31 cellular contexts compared by ENCODE assay signal in genomic region chr13:110367620-110368019, GRCh38.
DNase-seq lines count a peak whose midpoint lies in the region; ATAC-seq and TF ChIP-seq lines count a peak whose summit lies in the region.
"Had no signal": no experiment of that assay in that cellular context is flagged by ENCODE, and none has a peak within 500 bp of the region (broad histone marks: within the 10 kb centered on the region; RNA-seq: fewer than 3 reads in every experiment).

No MANE protein-coding gene starts in this region.

- H3K9me3 ChIP-seq in breast epithelium (no peaks in the 10 kb centered on the region), mammary epithelial cell (replicated peaks; ENCODE audit: insufficient read depth, low read length) (no peaks in the 10 kb centered on the region), uterus (no peaks in the 10 kb centered on the region)
- H3K9me3 ChIP-seq: MG63, right atrium auricular region, stomach had no signal

- H3K27ac ChIP-seq in breast epithelium = peak overlapping the region; percentile 19 to 50
- H3K27ac ChIP-seq in mammary epithelial cell (ENCODE audit: insufficient read depth, low read depth, low read length) = no peak overlapping the region
- peak overlapping the region; percentile 65 to 83 for H3K27ac ChIP-seq in uterus
- H3K27ac ChIP-seq: C4-2B, KMS-11, neural progenitor cell, right atrium auricular region had no signal

- CTCF ChIA-PET in mammary epithelial cell (lab: Charles Lee; ENCODE audit: low non-redundant PET) = no interaction called here

- H3K36me3 Mint-ChIP-seq in endothelial cell (ENCODE audit: low read depth, unreplicated experiment) (peaks cover 50% of the 10 kb centered on the region), osteocyte (ENCODE audit: unreplicated experiment) (peaks cover 44% of the 10 kb centered on the region)
- H3K36me3 Mint-ChIP-seq: immature natural killer cell, memory B cell had no signal

- WGBS in mammary epithelial cell (ENCODE audit: low coverage, missing lambda C conversion rate) = 29% methylated on average over 4 of the region's 4 CpGs

- peaks cover 6% of the 10 kb centered on the region for H3K79me2 ChIP-seq in mammary epithelial cell (ENCODE audit: insufficient read depth, low read length)

- intact Hi-C loops in breast epithelium (cut with DNase I; ENCODE audit: low total_unique reads) = no loop called here
- intact Hi-C loops in mammary epithelial cell (cut with micrococcal nuclease) = no loop called here
- intact Hi-C loops in uterus (cut with DNase I; ENCODE audit: low total_unique reads) = no loop called here

- no peaks in the 10 kb centered on the region for H4K20me1 ChIP-seq in mammary epithelial cell (ENCODE audit: insufficient read depth, low read length)

- H3K36me3 ChIP-seq in breast epithelium (no peaks in the 10 kb centered on the region), mammary epithelial cell (ENCODE audit: insufficient read depth, low read length) (peaks cover 2% of the 10 kb centered on the region), uterus (no peaks in the 10 kb centered on the region)
- H3K36me3 ChIP-seq: MG63, neural progenitor cell, right atrium auricular region, stomach had no signal

- H3K27ac Mint-ChIP-seq in endothelial cell (ENCODE audit: unreplicated experiment) (no peak overlapping the region), osteocyte (ENCODE audit: unreplicated experiment) (peak overlapping the region; percentile 92)
- H3K27ac Mint-ChIP-seq: activated CD4-positive, alpha-beta memory T cell treated with anti-CD3 and anti-CD28 coated beads, Interleukin-2, amount 10 ng/mL, durations not matched to agents 7 days and 5 days; activated naive CD4-positive, alpha-beta T cell treated with anti-CD3 and anti-CD28 coated beads for 36 hours; activated T-helper 1 cell treated with anti-CD3 and anti-CD28 coated beads, Interleukin-12 subunit alpha, Interleukin-12 subunit beta, Interleukin-2, Interleukin-4 antibody, amounts not matched to agents 30 ng/mL and 10 ng/mL and 1 ng/mL, durations not matched to agents 14 hours and 24 hours and 36 hours; immature natural killer cell; memory B cell; neural progenitor cell had no signal

- no peak overlapping the region for H3K4me3 ChIP-seq in breast epithelium
- H3K4me3 ChIP-seq in mammary epithelial cell (replicated peaks in 1 of 3; ENCODE audit: insufficient read depth in 1 of 3, low read depth in 2 of 3, low read length in 3 of 3) = no peak overlapping the region
- H3K4me3 ChIP-seq in uterus = no peak overlapping the region
- H3K4me3 ChIP-seq: MG63, neural progenitor cell, right atrium auricular region, stomach had no signal

- H3K4me3 Mint-ChIP-seq in endothelial cell (ENCODE audit: unreplicated experiment) (peak overlapping the region; percentile 25), osteocyte (ENCODE audit: unreplicated experiment) (no peak overlapping the region)
- H3K4me3 Mint-ChIP-seq: activated CD4-positive, alpha-beta memory T cell treated with anti-CD3 and anti-CD28 coated beads, Interleukin-2, amount 10 ng/mL, durations not matched to agents 7 days and 5 days; activated naive CD4-positive, alpha-beta T cell treated with anti-CD3 and anti-CD28 coated beads for 36 hours; activated T-helper 1 cell treated with anti-CD3 and anti-CD28 coated beads, Interleukin-12 subunit alpha, Interleukin-12 subunit beta, Interleukin-2, Interleukin-4 antibody, amounts not matched to agents 30 ng/mL and 10 ng/mL and 1 ng/mL, durations not matched to agents 14 hours and 24 hours and 36 hours; immature natural killer cell; memory B cell; neural progenitor cell had no signal

- no peaks in the 10 kb centered on the region for H3K9me3 Mint-ChIP-seq in endothelial cell (ENCODE audit: unreplicated experiment)
- H3K9me3 Mint-ChIP-seq in osteocyte (ENCODE audit: unreplicated experiment) = peaks cover 3% of the 10 kb centered on the region
- H3K9me3 Mint-ChIP-seq: activated CD4-positive, alpha-beta memory T cell treated with anti-CD3 and anti-CD28 coated beads, Interleukin-2, amount 10 ng/mL, durations not matched to agents 7 days and 5 days; activated naive CD4-positive, alpha-beta T cell treated with anti-CD3 and anti-CD28 coated beads for 36 hours; activated T-helper 1 cell treated with anti-CD3 and anti-CD28 coated beads, Interleukin-12 subunit alpha, Interleukin-12 subunit beta, Interleukin-2, Interleukin-4 antibody, amounts not matched to agents 30 ng/mL and 10 ng/mL and 1 ng/mL, durations not matched to agents 14 hours and 24 hours and 36 hours; immature natural killer cell; memory B cell had no signal

- DNase-seq in breast epithelium (ENCODE audit: low spot score in 2 of 2) (no peak), mammary epithelial cell (no peak), endothelial cell (ENCODE audit: low spot score) (no peak), osteocyte (ENCODE audit: extremely low spot score, unreplicated experiment) (no peak), uterus (no peak)
- DNase-seq: 8988T; activated CD4-positive, alpha-beta memory T cell treated with anti-CD3 and anti-CD28 coated beads, Interleukin-2, amount 10 ng/mL, durations not matched to agents 7 days and 5 days; activated CD4-positive, CD25-positive, alpha-beta regulatory T cell treated with anti-CD3 and anti-CD28 coated beads, Interleukin-2, amount 50 U/mL, for 72 hours; activated CD8-positive, alpha-beta memory T cell treated with anti-CD3 and anti-CD28 coated beads, Interleukin-2, amount 50 U/mL, for 48 hours; activated naive CD4-positive, alpha-beta T cell treated with anti-CD3 and anti-CD28 coated beads for 36 hours; Calu3; DMS79 treated with DMSO at 0.1 percent for 48 hours; effector CD4-positive, alpha-beta T cell; GF-D8; immature natural killer cell; left colon; MG63; NCI-H1105; NCI-H187 treated with DMSO at 0.1 percent for 48 hours; NCI-H524 treated with DMSO at 0.1 percent for 48 hours; stomach; T-helper 2 cell had no signal

- dilution Hi-C loops in mammary epithelial cell (cut with HindIII; ENCODE audit: low sequenced_read_pairs) = no loop called here

- H2AFZ ChIP-seq in mammary epithelial cell (ENCODE audit: low read depth, low read length) = no peak overlapping the region
- H2AFZ ChIP-seq: neural progenitor cell had no signal

- H3K4me1 Mint-ChIP-seq in endothelial cell (ENCODE audit: unreplicated experiment) = peaks cover 71% of the 10 kb centered on the region
- peaks cover 77% of the 10 kb centered on the region for H3K4me1 Mint-ChIP-seq in osteocyte (ENCODE audit: unreplicated experiment)
- H3K4me1 Mint-ChIP-seq: activated CD4-positive, alpha-beta memory T cell treated with anti-CD3 and anti-CD28 coated beads, Interleukin-2, amount 10 ng/mL, durations not matched to agents 7 days and 5 days; immature natural killer cell; memory B cell had no signal

- in situ Hi-C loops in mammary epithelial cell (cut with MboI; ENCODE audit: low sequenced_read_pairs in 2 of 2) = no loop called here

- peaks cover 11% of the 10 kb centered on the region for H3K27me3 Mint-ChIP-seq in endothelial cell (ENCODE audit: unreplicated experiment)
- no peaks in the 10 kb centered on the region for H3K27me3 Mint-ChIP-seq in osteocyte (ENCODE audit: unreplicated experiment)

- ATAC-seq in HG02938 (IDR thresholded peaks at IDR 0.05; ENCODE audit: unreplicated experiment) = no peak
- ATAC-seq in GM18867 (IDR thresholded peaks at IDR 0.05; ENCODE audit: unreplicated experiment) = no peak
- no peak for ATAC-seq in HG03025 (IDR thresholded peaks at IDR 0.05; ENCODE audit: low FRiP score, unreplicated experiment)
- ATAC-seq: left colon had no signal

- H3K4me1 ChIP-seq in breast epithelium (no peaks in the 10 kb centered on the region), mammary epithelial cell (ENCODE audit: insufficient read depth, low read length) (peaks cover 14% of the 10 kb centered on the region), uterus (peaks cover 11 to 14% of the 10 kb centered on the region in 2 donors)

- no TSS peak for BruUV-seq in mammary epithelial cell (replicated peaks; lab: Mats Ljungman, UMichigan)

- H3K9ac ChIP-seq in mammary epithelial cell (ENCODE audit: insufficient read depth, low read length) = no peak overlapping the region
- H3K9ac ChIP-seq: KMS-11, neural progenitor cell had no signal

- no peak overlapping the region for H3K4me2 ChIP-seq in mammary epithelial cell (ENCODE audit: insufficient read depth, low read depth, low read length)
- H3K4me2 ChIP-seq: KMS-11, neural progenitor cell had no signal

- TF ChIP-seq CTCF in breast epithelium (IDR thresholded peaks at IDR 0.05) (no peak), mammary epithelial cell (conservative IDR thresholded peaks at IDR 0.05 in 1 of 2, IDR thresholded peaks at IDR 0.05 in 1 of 2; ENCODE audit: extremely low read depth in 1 of 2, insufficient read depth in 1 of 2, low read depth in 1 of 2, low read length in 2 of 2) (no peak), endothelial cell (IDR thresholded peaks at IDR 0.05; ENCODE audit: unreplicated experiment) (no peak), osteocyte (IDR thresholded peaks at IDR 0.05) (no peak), uterus (IDR thresholded peaks at IDR 0.05) (no peak)

- TF ChIP-seq POLR2A in breast epithelium (IDR thresholded peaks at IDR 0.05) (no peak), uterus (IDR thresholded peaks at IDR 0.05) (no peak)

- H3K27me3 ChIP-seq in breast epithelium = no peaks in the 10 kb centered on the region
- no peaks in the 10 kb centered on the region for H3K27me3 ChIP-seq in mammary epithelial cell (ENCODE audit: insufficient read depth, low read length)
- no peaks in the 10 kb centered on the region for H3K27me3 ChIP-seq in uterus
- H3K27me3 ChIP-seq: MG63, neural progenitor cell, right atrium auricular region, stomach had no signal
